In genomic region chr10:114526497-114527238, GRCh38 we compare ENCODE assay signal across 8 cellular contexts.
A peak's percentile ranks its signal among the peaks of the same experiment; 100 is the strongest.
DNase-seq lines count a peak whose midpoint lies in the region; ATAC-seq and TF ChIP-seq lines count a peak whose summit lies in the region.

No MANE protein-coding gene starts in this region.

- intact Hi-C loops in left ventricle myocardium inferior (cut with micrococcal nuclease): no loop called here

- peak overlapping the region; percentile 99 for H3K27ac Mint-ChIP-seq in activated naive CD4-positive, alpha-beta T cell treated with anti-CD3 and anti-CD28 coated beads, Interleukin-2, amount 50 U/mL, for 24 hours
- H3K27ac Mint-ChIP-seq in progenitor cell of endocrine pancreas: peak overlapping the region; percentile 97

- H3K4me1 Mint-ChIP-seq in activated naive CD4-positive, alpha-beta T cell treated with anti-CD3 and anti-CD28 coated beads, Interleukin-2, amount 50 U/mL, for 24 hours: peaks cover 55% of the 10 kb centered on the region
- peaks cover 42% of the 10 kb centered on the region for H3K4me1 Mint-ChIP-seq in progenitor cell of endocrine pancreas (ENCODE audit: low read depth)

- no peaks in the 10 kb centered on the region for H3K36me3 Mint-ChIP-seq in activated naive CD4-positive, alpha-beta T cell treated with anti-CD3 and anti-CD28 coated beads, Interleukin-2, amount 50 U/mL, for 24 hours
- H3K36me3 Mint-ChIP-seq in progenitor cell of endocrine pancreas (ENCODE audit: insufficient read depth): no peaks in the 10 kb centered on the region

- H3K36me3 ChIP-seq in DND-41 (ENCODE audit: insufficient read depth, low read length): no peaks in the 10 kb centered on the region
- H3K36me3 ChIP-seq in KOPT-K1 (ENCODE audit: insufficient read depth, low read length): no peaks in the 10 kb centered on the region
- peaks cover 16% of the 10 kb centered on the region for H3K36me3 ChIP-seq in left ventricle myocardium inferior

- no peaks in the 10 kb centered on the region for H3K79me2 ChIP-seq in DND-41 (ENCODE audit: insufficient read depth, low read length)

- H2AFZ ChIP-seq in DND-41 (ENCODE audit: low read depth, low read length): no peak overlapping the region

- H3K27me3 ChIP-seq in DND-41 (ENCODE audit: insufficient read depth, low read length, poor library complexity): peaks cover 30% of the 10 kb centered on the region
- H3K27me3 ChIP-seq in left ventricle myocardium inferior (ENCODE audit: low read depth): no peaks in the 10 kb centered on the region

- H3K9ac ChIP-seq in DND-41 (ENCODE audit: low read depth, low read length): no peak overlapping the region

- peaks cover 11% of the 10 kb centered on the region for H4K20me1 ChIP-seq in DND-41 (ENCODE audit: insufficient read depth, low read length)

- DNase-seq in DND-41 (peak; percentile 93), SHP77 (lab: John Stamatoyannopoulos, UW) (peak; percentile 91 to 92), left ventricle myocardium inferior (peak; percentile 64), progenitor cell of endocrine pancreas (ENCODE audit: low spot score, unreplicated experiment) (peak; percentile 53), ureter (ENCODE audit: low spot score) (peak; percentile 86)

- peak; percentile 100 for ATAC-seq in DND-41 (ENCODE audit: insufficient read depth, low read depth)
- peak; percentile 96 for ATAC-seq in GM21723 (IDR thresholded peaks at IDR 0.05; ENCODE audit: unreplicated experiment)

- peak overlapping the region; percentile 22; the same call in 1 of the 2 replicates for H3K27ac ChIP-seq in DND-41 (ENCODE audit: low read length)
- H3K27ac ChIP-seq in KOPT-K1 (ENCODE audit: low read depth, low read length, poor library complexity, severe bottlenecking): peak overlapping the region; percentile 63
- peak overlapping the region; percentile 75 for H3K27ac ChIP-seq in left ventricle myocardium inferior (replicated peaks)

- H3K4me3 ChIP-seq in DND-41 (ENCODE audit: low read depth in 1 of 2, low read length in 2 of 2): peak overlapping the region in 1 of 2 experiments; percentile 31; a peak in 2 of 4 replicates
- H3K4me3 ChIP-seq in left ventricle myocardium inferior: peak overlapping the region; percentile 58

- no peak for TF ChIP-seq CTCF in DND-41 (IDR thresholded peaks at IDR 0.05; ENCODE audit: borderline replicate concordance, extremely low read depth, low read length, poor library complexity, severe bottlenecking)
- no peak for TF ChIP-seq CTCF in left ventricle myocardium inferior (IDR thresholded peaks at IDR 0.05; ENCODE audit: borderline replicate concordance)
- TF ChIP-seq CTCF in progenitor cell of endocrine pancreas (IDR thresholded peaks at IDR 0.05; ENCODE audit: unreplicated experiment): no peak

- no peaks in the 10 kb centered on the region for H3K27me3 Mint-ChIP-seq in activated naive CD4-positive, alpha-beta T cell treated with anti-CD3 and anti-CD28 coated beads, Interleukin-2, amount 50 U/mL, for 24 hours
- H3K27me3 Mint-ChIP-seq in progenitor cell of endocrine pancreas: no peaks in the 10 kb centered on the region

- peaks cover 33% of the 10 kb centered on the region for H3K4me1 ChIP-seq in DND-41 (ENCODE audit: insufficient read depth, low read length)
- peaks cover 81% of the 10 kb centered on the region for H3K4me1 ChIP-seq in left ventricle myocardium inferior

- peak overlapping the region; percentile 98 for H3K4me3 Mint-ChIP-seq in activated naive CD4-positive, alpha-beta T cell treated with anti-CD3 and anti-CD28 coated beads, Interleukin-2, amount 50 U/mL, for 24 hours
- peak overlapping the region; percentile 79 for H3K4me3 Mint-ChIP-seq in progenitor cell of endocrine pancreas (ENCODE audit: low read depth)

- no peaks in the 10 kb centered on the region for H3K9me3 Mint-ChIP-seq in activated naive CD4-positive, alpha-beta T cell treated with anti-CD3 and anti-CD28 coated beads, Interleukin-2, amount 50 U/mL, for 24 hours
- H3K9me3 Mint-ChIP-seq in progenitor cell of endocrine pancreas (ENCODE audit: low read depth): no peaks in the 10 kb centered on the region

- H3K9me3 ChIP-seq in DND-41 (ENCODE audit: insufficient read depth, low read length, severe bottlenecking) (no peaks in the 10 kb centered on the region), KOPT-K1 (ENCODE audit: insufficient read depth, low read length, poor library complexity, severe bottlenecking) (no peaks in the 10 kb centered on the region), left ventricle myocardium inferior (replicated peaks) (no peaks in the 10 kb centered on the region)

- H3K4me2 ChIP-seq in DND-41 (ENCODE audit: insufficient read depth, low read length): peak overlapping the region; percentile 61

Comparison
In these comparisons a context has a peak if more than half of its experiments do, and no peak if none do; other contexts are left out.
1. H3K27ac ChIP-seq: peak in every context shown above with its lines; median percentile 75 in left ventricle myocardium inferior; 63 in KOPT-K1; 22 in DND-41.